In genomic region chr14:22174998-22175558, GRCh38 we compare ENCODE assay signal across 8 cellular contexts.
DNase-seq lines count a peak whose midpoint lies in the region; ATAC-seq, FAIRE-seq and TF ChIP-seq lines count a peak whose summit lies in the region.
"Not testable (repeated sequence)": the region's sequence is repeated elsewhere in the genome, so short reads cannot be mapped to it uniquely, and the experiment has no call there.

No MANE protein-coding gene starts in this region.

- peaks cover 23% of the 10 kb centered on the region for H3K4me1 Mint-ChIP-seq in astrocyte (ENCODE audit: low read depth, unreplicated experiment)

- peaks cover 96% of the 10 kb centered on the region for H3K4me1 ChIP-seq in OCI-LY3 (ENCODE audit: low read length)
- not testable (repeated sequence) for H3K4me1 ChIP-seq in astrocyte (ENCODE audit: insufficient read depth, low read length)
- H3K4me1 ChIP-seq in foreskin keratinocyte: peaks cover 21% of the 10 kb centered on the region
- H3K4me1 ChIP-seq in mucosa of descending colon (ENCODE audit: low read depth): peaks cover 33% of the 10 kb centered on the region

- H3K36me3 ChIP-seq in OCI-LY3 (replicated peaks; ENCODE audit: low read depth, low read length): peaks cover 33% of the 10 kb centered on the region
- H3K36me3 ChIP-seq in astrocyte (ENCODE audit: insufficient read depth, low read length); mucosa of descending colon (ENCODE audit: low read depth): not testable (repeated sequence)

- TF ChIP-seq CTCF in GM12865 (IDR thresholded peaks at IDR 0.05; ENCODE audit: insufficient read depth, low read depth, low read length, missing control alignments); OCI-LY3 (IDR thresholded peaks at IDR 0.05; ENCODE audit: low read depth, low read length); astrocyte (IDR thresholded peaks at IDR 0.05; ENCODE audit: insufficient read depth, low read depth, low read length); foreskin keratinocyte (conservative IDR thresholded peaks at IDR 0.05); mucosa of descending colon (IDR thresholded peaks at IDR 0.05): not testable (repeated sequence)

- ATAC-seq in foreskin keratinocyte: not testable (repeated sequence)
- ATAC-seq in left colon (peak; percentile 68), mucosa of descending colon (peak; percentile 53)

- FAIRE-seq in astrocyte (lab: Jason Lieb, UNC): not testable (repeated sequence)

- not testable (repeated sequence) for H2AFZ ChIP-seq in OCI-LY3 (ENCODE audit: low read depth, low read length); astrocyte (ENCODE audit: low read depth, low read length)

- not testable (repeated sequence) for H3K27me3 ChIP-seq in OCI-LY3 (ENCODE audit: low read depth, low read length); astrocyte (ENCODE audit: insufficient read depth, low read length); foreskin keratinocyte

- intact Hi-C loops in left colon (cut with DNase I, micrococcal nuclease); mucosa of descending colon (cut with DNase I, micrococcal nuclease): not testable (repeated sequence)

- not testable (repeated sequence) for H3K9me3 ChIP-seq in OCI-LY3 (ENCODE audit: insufficient read depth, low read length); astrocyte (ENCODE audit: insufficient read depth, low read depth, low read length); mucosa of descending colon

- peak overlapping the region; percentile 74 for H3K9ac ChIP-seq in OCI-LY3 (ENCODE audit: low read length)
- not testable (repeated sequence) for H3K9ac ChIP-seq in astrocyte (ENCODE audit: low read length)

- not testable (repeated sequence) for H3K4me3 Mint-ChIP-seq in astrocyte (ENCODE audit: unreplicated experiment)

- peak overlapping the region; percentile 31 for H3K27ac Mint-ChIP-seq in astrocyte (ENCODE audit: unreplicated experiment)

- in situ Hi-C loops in ACHN (cut with HindIII; ENCODE audit: low pct_ligation_motif_present, low pct_unique_long_range_greater_than_20kb, low sequenced_read_pairs): not testable (repeated sequence)

- not testable (repeated sequence) for H3K9me3 Mint-ChIP-seq in astrocyte (ENCODE audit: unreplicated experiment)

- peaks cover 15% of the 10 kb centered on the region for H3K79me2 ChIP-seq in OCI-LY3 (ENCODE audit: low read length)
- not testable (repeated sequence) for H3K79me2 ChIP-seq in astrocyte (ENCODE audit: insufficient read depth, low read length)

- H3K4me3 ChIP-seq in GM12865 (ENCODE audit: low read depth, low read length); OCI-LY3 (ENCODE audit: low read length); astrocyte (ENCODE audit: insufficient read depth, low read depth, low read length); mucosa of descending colon: not testable (repeated sequence)

- peak; percentile 7 for DNase-seq in ACHN
- DNase-seq in GM12865 (ENCODE audit: low read depth): peak; percentile 41
- not testable (repeated sequence) for DNase-seq in astrocyte (ENCODE audit: low read depth); foreskin keratinocyte
- DNase-seq in left colon: peak in 1 of 2 donors; percentile 28
- peak in 2 of 3 donors; percentile 33 to 58 for DNase-seq in mucosa of descending colon
- DNase-seq in renal cortical epithelial cell (ENCODE audit: low read depth): peak; percentile 85

- H3K27ac ChIP-seq in OCI-LY3 (ENCODE audit: low read length): peak overlapping the region; percentile 98
- not testable (repeated sequence) for H3K27ac ChIP-seq in astrocyte (ENCODE audit: low read depth, low read length)
- H3K27ac ChIP-seq in foreskin keratinocyte: peak overlapping the region; percentile 25

- H3K4me2 ChIP-seq in OCI-LY3 (ENCODE audit: low read length): peak overlapping the region; percentile 45
- H3K4me2 ChIP-seq in astrocyte (ENCODE audit: low read length): not testable (repeated sequence)

- H3K27me3 Mint-ChIP-seq in astrocyte (ENCODE audit: low read depth, unreplicated experiment): not testable (repeated sequence)

- H4K20me1 ChIP-seq in OCI-LY3 (ENCODE audit: insufficient read depth, low read length); astrocyte (ENCODE audit: insufficient read depth, low read length): not testable (repeated sequence)

- H3K36me3 Mint-ChIP-seq in astrocyte (ENCODE audit: low read depth, unreplicated experiment): not testable (repeated sequence)
